In the genomic region with DNA sequence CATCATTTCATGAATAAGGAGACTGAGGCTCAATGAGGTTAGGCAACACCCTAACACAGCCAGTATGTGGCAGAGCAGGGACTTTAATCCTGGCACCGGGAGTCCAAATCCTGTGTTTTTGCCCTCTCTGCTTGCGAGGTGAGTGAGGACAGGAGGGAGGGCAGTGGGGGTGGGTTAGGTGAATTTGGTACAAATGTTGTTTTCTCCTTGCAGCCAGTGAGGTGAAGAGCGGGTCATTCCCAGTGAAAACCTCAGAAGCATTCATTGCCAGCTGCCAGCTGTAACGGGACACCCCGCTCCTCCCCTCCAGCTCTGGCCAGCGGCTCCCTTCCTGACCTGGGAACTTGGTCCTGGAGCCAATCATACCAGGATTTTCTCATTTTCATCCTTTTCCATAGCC, we compare ENCODE assay signal across 1 cellular context.
TF ChIP-seq lines count a peak whose summit lies in the region.

No MANE protein-coding gene starts in this region.

TF ChIP-seq in IMR-90, 13 proteins besides CTCF, POLR2A, EP300 and RAD21:
- TF ChIP-seq NFE2L2 (IDR thresholded peaks at IDR 0.05; ENCODE audit: low read depth, low read length) (no peak), MAZ (IDR thresholded peaks at IDR 0.05; ENCODE audit: borderline replicate concordance, low read depth, low read length) (no peak), MXI1 (IDR thresholded peaks at IDR 0.05; ENCODE audit: borderline replicate concordance, low read depth, low read length) (no peak), RCOR1 (IDR thresholded peaks at IDR 0.05; ENCODE audit: insufficient replicate concordance, low read length) (no peak), CHD1 (IDR thresholded peaks at IDR 0.05; ENCODE audit: low read depth, low read length) (no peak), CEBPB (IDR thresholded peaks at IDR 0.05; ENCODE audit: low read depth, low read length) (no peak), MAFK (IDR thresholded peaks at IDR 0.05; ENCODE audit: low read depth, low read length) (no peak), SMC3 (IDR thresholded peaks at IDR 0.05; ENCODE audit: low read depth, low read length) (no peak), FOS (IDR thresholded peaks at IDR 0.05; ENCODE audit: low read depth, low read length) (no peak), RFX5 (IDR thresholded peaks at IDR 0.05; ENCODE audit: low read depth, low read length) (no peak), BHLHE40 (IDR thresholded peaks at IDR 0.05; ENCODE audit: low read depth, low read length) (no peak)
- TF ChIP-seq, protein P1, sequence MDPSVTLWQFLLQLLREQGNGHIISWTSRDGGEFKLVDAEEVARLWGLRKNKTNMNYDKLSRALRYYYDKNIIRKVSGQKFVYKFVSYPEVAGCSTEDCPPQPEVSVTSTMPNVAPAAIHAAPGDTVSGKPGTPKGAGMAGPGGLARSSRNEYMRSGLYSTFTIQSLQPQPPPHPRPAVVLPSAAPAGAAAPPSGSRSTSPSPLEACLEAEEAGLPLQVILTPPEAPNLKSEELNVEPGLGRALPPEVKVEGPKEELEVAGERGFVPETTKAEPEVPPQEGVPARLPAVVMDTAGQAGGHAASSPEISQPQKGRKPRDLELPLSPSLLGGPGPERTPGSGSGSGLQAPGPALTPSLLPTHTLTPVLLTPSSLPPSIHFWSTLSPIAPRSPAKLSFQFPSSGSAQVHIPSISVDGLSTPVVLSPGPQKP (IDR thresholded peaks at IDR 0.05; ENCODE audit: borderline replicate concordance, low read depth, low read length) = no peak
- TF ChIP-seq, protein P2, sequence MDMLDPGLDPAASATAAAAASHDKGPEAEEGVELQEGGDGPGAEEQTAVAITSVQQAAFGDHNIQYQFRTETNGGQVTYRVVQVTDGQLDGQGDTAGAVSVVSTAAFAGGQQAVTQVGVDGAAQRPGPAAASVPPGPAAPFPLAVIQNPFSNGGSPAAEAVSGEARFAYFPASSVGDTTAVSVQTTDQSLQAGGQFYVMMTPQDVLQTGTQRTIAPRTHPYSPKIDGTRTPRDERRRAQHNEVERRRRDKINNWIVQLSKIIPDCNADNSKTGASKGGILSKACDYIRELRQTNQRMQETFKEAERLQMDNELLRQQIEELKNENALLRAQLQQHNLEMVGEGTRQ (IDR thresholded peaks at IDR 0.05; ENCODE audit: low read depth, low read length) = no peak
TF ChIP-seq in IMR-90: peak in this region for 0.
